Comparison of ENCODE assay signal across 15 cellular contexts in genomic region chr4:124144302-124144701, GRCh38.
A peak's percentile ranks its signal among the peaks of the same experiment; 100 is the strongest.
DNase-seq lines count a peak whose midpoint lies in the region; ATAC-seq and TF ChIP-seq lines count a peak whose summit lies in the region.
"Had no signal": no experiment of that assay in that cellular context is flagged by ENCODE, and none has a peak within 500 bp of the region (broad histone marks: within the 10 kb centered on the region; RNA-seq: fewer than 3 reads in every experiment).

No MANE protein-coding gene starts in this region.

- H3K18ac ChIP-seq in IMR-90 (ENCODE audit: low read depth, low read length): no peak overlapping the region

- ATAC-seq in IMR-90 (ENCODE audit: low read depth): no peak
- ATAC-seq in HG03097 (IDR thresholded peaks at IDR 0.05; ENCODE audit: low FRiP score, unreplicated experiment): no peak
- no peak for ATAC-seq in GM18868 (IDR thresholded peaks at IDR 0.05; ENCODE audit: unreplicated experiment)
- ATAC-seq: naive thymus-derived CD4-positive, alpha-beta T cell; stimulated activated effector memory CD8-positive, alpha-beta T cell treated with anti-CD3 and anti-CD28 coated beads, Interleukin-12 subunit alpha, Interleukin-12 subunit beta, amount 100 ng/mL, for 72 hours had no signal

- H3K9me3 ChIP-seq in IMR-90 (ENCODE audit: control insufficient read depth, insufficient read depth, low read length) (no peaks in the 10 kb centered on the region), testis (no peaks in the 10 kb centered on the region)
- H3K9me3 ChIP-seq: SK-N-SH had no signal

- H3K4ac ChIP-seq in IMR-90 (ENCODE audit: low read depth, low read length): no peak overlapping the region

- peak overlapping the region; percentile 51 for H2AFZ ChIP-seq in IMR-90 (replicated peaks; ENCODE audit: low read length, poor library complexity)

- no peak overlapping the region for H2AK9ac ChIP-seq in IMR-90 (replicated peaks; ENCODE audit: low read depth, low read length, poor library complexity)

- H3K4me3 ChIP-seq in IMR-90 (ENCODE audit: insufficient read depth, low read depth, low read length) (no peak overlapping the region), fibroblast of the aortic adventitia (ENCODE audit: low read depth, low read length) (no peak overlapping the region), testis (no peak overlapping the region)

- dilution Hi-C loops in IMR-90 (cut with HindIII; ENCODE audit: low sequenced_read_pairs, unreplicated experiment): no loop called here

- H3K36me3 ChIP-seq in IMR-90 (ENCODE audit: control insufficient read depth, insufficient read depth, low read length) (no peaks in the 10 kb centered on the region), testis (ENCODE audit: low read depth, missing control alignments) (no peaks in the 10 kb centered on the region)

- H2BK120ac ChIP-seq in IMR-90 (ENCODE audit: low read depth, low read length): no peak overlapping the region

- TF ChIP-seq POLR2A in IMR-90 (IDR thresholded peaks at IDR 0.05; ENCODE audit: low read depth, low read length) (no peak), testis (IDR thresholded peaks at IDR 0.05) (no peak)

- no CpG with 5 or more reads among the region's 4 CpGs for WGBS in IMR-90 (ENCODE audit: extremely low coverage in 2 of 2, insufficient read length in 1 of 2), 2 experiments
- WGBS in testis, 2 donors: 25 to 39% methylated on average over 4 of the region's 4 CpGs

- DNase-seq in IMR-90 (no peak), NCI-H748 (lab: John Stamatoyannopoulos, UW; ENCODE audit: unreplicated experiment) (peak; percentile 53), fibroblast of the aortic adventitia (ENCODE audit: low read depth) (peak; percentile 65), testis (peak; percentile 17)
- no peak for DNase-seq in stimulated activated CD4-positive, alpha-beta T cell treated with anti-CD3 and anti-CD28 coated beads, Interleukin-4, amount 100 ng/mL, for 4 hours
- DNase-seq: activated T-cell treated with anti-CD3 and anti-CD28 coated beads, Interleukin-2, amount 50 U/mL, for 24 hours; aorta; Calu3; naive thymus-derived CD4-positive, alpha-beta T cell; NCI-H82; SK-N-SH had no signal

- no peak for TF ChIP-seq RAD21 in IMR-90 (IDR thresholded peaks at IDR 0.05; ENCODE audit: low read length)

- CTCF ChIA-PET in IMR-90 (lab: Yijun Ruan, JAX): no interaction called here

- no peak overlapping the region for H3K14ac ChIP-seq in IMR-90 (replicated peaks; ENCODE audit: low read depth, low read length)

- in situ Hi-C loops in IMR-90 (cut with MboI; ENCODE audit: low sequenced_read_pairs): no loop called here

- no peaks in the 10 kb centered on the region for H4K20me1 ChIP-seq in IMR-90 (ENCODE audit: insufficient read depth, low read length)

- no peaks in the 10 kb centered on the region for H3K9me1 ChIP-seq in IMR-90 (ENCODE audit: insufficient read depth, low read length)

- BruUV-seq in IMR-90 (replicated peaks; lab: Mats Ljungman, UMichigan): no TSS peak

- H2BK15ac ChIP-seq in IMR-90 (ENCODE audit: low read depth, low read length): no peak overlapping the region

- H2AK5ac ChIP-seq in IMR-90 (ENCODE audit: low read depth, low read length): no peak overlapping the region

- no peak overlapping the region for H3K23ac ChIP-seq in IMR-90 (ENCODE audit: low read depth, low read length)

- POLR2A ChIA-PET in IMR-90 (lab: Charles Lee; ENCODE audit: unreplicated experiment): no interaction called here

- H3K4me2 ChIP-seq in IMR-90 (ENCODE audit: low read depth, low read length): no peak overlapping the region
- H3K4me2 ChIP-seq: SK-N-SH had no signal

- intact Hi-C loops in IMR-90 (cut with micrococcal nuclease) (no loop called here), testis (cut with DNase I; ENCODE audit: low total_unique reads) (no loop called here)

- no peak overlapping the region for H2BK5ac ChIP-seq in IMR-90 (ENCODE audit: low read depth, low read length, poor library complexity, severe bottlenecking)

- H2BK20ac ChIP-seq in IMR-90 (ENCODE audit: low read depth, low read length): no peak overlapping the region

- no peak overlapping the region for H3K9ac ChIP-seq in IMR-90 (ENCODE audit: low read depth, low read length)
- H3K9ac ChIP-seq: SK-N-SH had no signal

- TF ChIP-seq CTCF in IMR-90 (conservative IDR thresholded peaks at IDR 0.05; ENCODE audit: low read depth, low read length) (no peak), fibroblast of the aortic adventitia (IDR thresholded peaks at IDR 0.05; ENCODE audit: insufficient read depth, low read length) (no peak), testis (IDR thresholded peaks at IDR 0.05) (no peak)

- no peak overlapping the region for H4K8ac ChIP-seq in IMR-90 (ENCODE audit: low read depth in 2 of 2, low read length in 2 of 2)

- H3K27ac ChIP-seq in IMR-90 (ENCODE audit: insufficient read depth, low read length) (no peak overlapping the region), testis (no peak overlapping the region)
- H3K27ac ChIP-seq: epithelial cell of prostate had no signal

- no peak overlapping the region for H4K5ac ChIP-seq in IMR-90 (ENCODE audit: low read depth, low read length)

- no peak overlapping the region for H3K56ac ChIP-seq in IMR-90 (ENCODE audit: extremely low read depth, insufficient read depth, low read length)

- H3K79me1 ChIP-seq in IMR-90 (ENCODE audit: low read depth in 1 of 2, low read length in 2 of 2): no peaks in the 10 kb centered on the region

- H3K4me1 ChIP-seq in IMR-90 (ENCODE audit: control insufficient read depth, insufficient read depth, low read length) (no peaks in the 10 kb centered on the region), testis (peaks cover 5% of the 10 kb centered on the region)

- no peak overlapping the region for H4K91ac ChIP-seq in IMR-90 (ENCODE audit: insufficient read depth, low read depth, low read length)

- no peaks in the 10 kb centered on the region for H3K27me3 ChIP-seq in IMR-90 (ENCODE audit: control insufficient read depth, insufficient read depth, low read length)
- no peaks in the 10 kb centered on the region for H3K27me3 ChIP-seq in testis

TF ChIP-seq in IMR-90, 13 proteins besides CTCF, POLR2A, EP300 and RAD21:
- TF ChIP-seq ELK1 (IDR thresholded peaks at IDR 0.05; ENCODE audit: borderline replicate concordance, low read depth, low read length) (no peak), SMC3 (IDR thresholded peaks at IDR 0.05; ENCODE audit: low read depth, low read length) (no peak), CEBPB (IDR thresholded peaks at IDR 0.05; ENCODE audit: low read depth, low read length) (no peak), BHLHE40 (IDR thresholded peaks at IDR 0.05; ENCODE audit: low read depth, low read length) (no peak), RFX5 (IDR thresholded peaks at IDR 0.05; ENCODE audit: low read depth, low read length) (no peak), CHD1 (IDR thresholded peaks at IDR 0.05; ENCODE audit: low read depth, low read length) (no peak), RCOR1 (IDR thresholded peaks at IDR 0.05; ENCODE audit: insufficient replicate concordance, low read length) (no peak), NFE2L2 (IDR thresholded peaks at IDR 0.05; ENCODE audit: low read depth, low read length) (no peak), MAFK (IDR thresholded peaks at IDR 0.05; ENCODE audit: low read depth, low read length) (no peak), FOS (IDR thresholded peaks at IDR 0.05; ENCODE audit: low read depth, low read length) (no peak), MXI1 (IDR thresholded peaks at IDR 0.05; ENCODE audit: borderline replicate concordance, low read depth, low read length) (no peak), MAZ (IDR thresholded peaks at IDR 0.05; ENCODE audit: borderline replicate concordance, low read depth, low read length) (no peak)
- TF ChIP-seq, protein P1, sequence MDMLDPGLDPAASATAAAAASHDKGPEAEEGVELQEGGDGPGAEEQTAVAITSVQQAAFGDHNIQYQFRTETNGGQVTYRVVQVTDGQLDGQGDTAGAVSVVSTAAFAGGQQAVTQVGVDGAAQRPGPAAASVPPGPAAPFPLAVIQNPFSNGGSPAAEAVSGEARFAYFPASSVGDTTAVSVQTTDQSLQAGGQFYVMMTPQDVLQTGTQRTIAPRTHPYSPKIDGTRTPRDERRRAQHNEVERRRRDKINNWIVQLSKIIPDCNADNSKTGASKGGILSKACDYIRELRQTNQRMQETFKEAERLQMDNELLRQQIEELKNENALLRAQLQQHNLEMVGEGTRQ (IDR thresholded peaks at IDR 0.05; ENCODE audit: low read depth, low read length): no peak

Comparison
In these comparisons a context has a peak if more than half of its experiments do, and no peak if none do; other contexts are left out.
1. DNase-seq: peak in NCI-H748 (single experiment), fibroblast of the aortic adventitia (single experiment) and testis (single experiment); none in IMR-90 (single experiment) and stimulated activated CD4-positive, alpha-beta T cell treated with anti-CD3 and anti-CD28 coated beads, Interleukin-4, amount 100 ng/mL, for 4 hours (0 of 2).